ENCODE assay signal across 21 cellular contexts in the genomic region with DNA sequence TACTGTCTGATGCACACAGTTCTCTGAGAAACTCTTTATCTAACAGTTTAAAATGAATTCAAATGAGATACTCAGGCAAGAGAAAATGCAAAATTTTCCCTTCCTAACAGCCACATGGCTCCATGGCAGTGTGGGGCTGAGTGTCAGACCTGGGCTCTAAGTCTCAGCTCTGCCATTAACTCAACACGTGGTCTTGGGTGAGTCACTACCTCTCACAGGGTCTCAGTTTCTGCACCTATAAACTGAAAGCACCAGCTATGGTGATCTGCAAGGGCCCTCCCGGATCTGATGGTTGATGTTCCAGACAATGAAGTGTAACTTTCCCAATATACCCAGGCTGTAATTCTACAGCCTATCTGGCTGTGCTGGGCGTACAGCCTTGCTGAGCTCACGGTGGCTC.
DNase-seq lines count a peak whose midpoint lies in the region; ATAC-seq and TF ChIP-seq lines count a peak whose summit lies in the region.
"Had no signal": no experiment of that assay in that cellular context is flagged by ENCODE, and none has a peak within 500 bp of the region (broad histone marks: within the 10 kb centered on the region; RNA-seq: fewer than 3 reads in every experiment).

No MANE protein-coding gene starts in this region.

- H3K27me3 Mint-ChIP-seq in natural killer cell (ENCODE audit: low read depth in 2 of 2) = no peaks in the 10 kb centered on the region
- H3K27me3 Mint-ChIP-seq in natural killer cell treated with Interleukin-12 subunit alpha and Interleukin-12 subunit beta and Interleukin-15 and Interleukin-18, amount 100 ng/mL, for 72 hours = no peaks in the 10 kb centered on the region
- H3K27me3 Mint-ChIP-seq in T-cell = no peaks in the 10 kb centered on the region
- H3K27me3 Mint-ChIP-seq: B cell; CD4-positive, CD25-positive, alpha-beta regulatory T cell had no signal

- H3K4me3 Mint-ChIP-seq in natural killer cell = no peak overlapping the region
- no peak overlapping the region for H3K4me3 Mint-ChIP-seq in natural killer cell treated with Interleukin-12 subunit alpha and Interleukin-12 subunit beta and Interleukin-15 and Interleukin-18, amount 100 ng/mL, for 72 hours
- H3K4me3 Mint-ChIP-seq in stimulated activated effector memory CD8-positive, alpha-beta T cell treated with anti-CD3 and anti-CD28 coated beads, Interleukin-12 subunit alpha, Interleukin-12 subunit beta, amount 100 ng/mL, for 72 hours = no peak overlapping the region
- H3K4me3 Mint-ChIP-seq in T-cell = no peak overlapping the region
- H3K4me3 Mint-ChIP-seq: B cell; CD4-positive, CD25-positive, alpha-beta regulatory T cell; CD8-positive, alpha-beta T cell; GM23338; H9; HFFc6 had no signal

- TF ChIP-seq CTCF in natural killer cell (IDR thresholded peaks at IDR 0.05) = no peak

- no peak overlapping the region for H3K27ac Mint-ChIP-seq in natural killer cell
- H3K27ac Mint-ChIP-seq in natural killer cell treated with Interleukin-12 subunit alpha and Interleukin-12 subunit beta and Interleukin-15 and Interleukin-18, amount 100 ng/mL, for 72 hours = no peak overlapping the region
- H3K27ac Mint-ChIP-seq in stimulated activated effector memory CD8-positive, alpha-beta T cell treated with anti-CD3 and anti-CD28 coated beads, Interleukin-12 subunit alpha, Interleukin-12 subunit beta, amount 100 ng/mL, for 72 hours = no peak overlapping the region
- no peak overlapping the region for H3K27ac Mint-ChIP-seq in T-cell
- H3K27ac Mint-ChIP-seq: B cell; CD4-positive, CD25-positive, alpha-beta regulatory T cell; CD8-positive, alpha-beta T cell; GM23338; H9; HFFc6 had no signal

- CTCF ChIA-PET in T-cell (lab: Charles Lee) = no interaction called here

- ATAC-seq in natural killer cell (peak in 2 of 3 donors; percentile 46 to 55), T-cell (replicated peaks in 1 of 4) (no peak), GM18868 (IDR thresholded peaks at IDR 0.05; ENCODE audit: unreplicated experiment) (no peak)
- no peak for ATAC-seq in natural killer cell treated with Interleukin-12 subunit alpha and Interleukin-12 subunit beta and Interleukin-15 and Interleukin-18, amount 100 ng/mL, for 72 hours
- peak; percentile 51 for ATAC-seq in stimulated activated effector memory CD8-positive, alpha-beta T cell treated with anti-CD3 and anti-CD28 coated beads, Interleukin-12 subunit alpha, Interleukin-12 subunit beta, amount 100 ng/mL, for 72 hours
- ATAC-seq: CD8-positive, alpha-beta T cell; GM12878; GM23338; HCT116 had no signal

- POLR2A ChIA-PET in T-cell (lab: Charles Lee) = no interaction called here

- H3K9me3 Mint-ChIP-seq in natural killer cell (peaks cover 0 to 2% of the 10 kb centered on the region in 2 donors), T-cell (peaks cover 0 to 6% (median 0%) of the 10 kb centered on the region in 3 donors)
- H3K9me3 Mint-ChIP-seq in natural killer cell treated with Interleukin-12 subunit alpha and Interleukin-12 subunit beta and Interleukin-15 and Interleukin-18, amount 100 ng/mL, for 72 hours = no peaks in the 10 kb centered on the region
- peaks cover 2% of the 10 kb centered on the region for H3K9me3 Mint-ChIP-seq in stimulated activated effector memory CD8-positive, alpha-beta T cell treated with anti-CD3 and anti-CD28 coated beads, Interleukin-12 subunit alpha, Interleukin-12 subunit beta, amount 100 ng/mL, for 72 hours
- H3K9me3 Mint-ChIP-seq: CD4-positive, CD25-positive, alpha-beta regulatory T cell; CD8-positive, alpha-beta T cell; HFFc6 had no signal

- H3K4me1 Mint-ChIP-seq in natural killer cell (peaks cover 0 to 12% of the 10 kb centered on the region in 2 donors), T-cell (no peaks in the 10 kb centered on the region)
- H3K4me1 Mint-ChIP-seq in natural killer cell treated with Interleukin-12 subunit alpha and Interleukin-12 subunit beta and Interleukin-15 and Interleukin-18, amount 100 ng/mL, for 72 hours (ENCODE audit: low read depth in 2 of 2) = peaks cover 0 to 4% of the 10 kb centered on the region in 2 donors
- no peaks in the 10 kb centered on the region for H3K4me1 Mint-ChIP-seq in stimulated activated effector memory CD8-positive, alpha-beta T cell treated with anti-CD3 and anti-CD28 coated beads, Interleukin-12 subunit alpha, Interleukin-12 subunit beta, amount 100 ng/mL, for 72 hours
- H3K4me1 Mint-ChIP-seq: B cell had no signal

- no peaks in the 10 kb centered on the region for H3K36me3 Mint-ChIP-seq in natural killer cell
- H3K36me3 Mint-ChIP-seq in natural killer cell treated with Interleukin-12 subunit alpha and Interleukin-12 subunit beta and Interleukin-15 and Interleukin-18, amount 100 ng/mL, for 72 hours = no peaks in the 10 kb centered on the region
- no peaks in the 10 kb centered on the region for H3K36me3 Mint-ChIP-seq in stimulated activated effector memory CD8-positive, alpha-beta T cell treated with anti-CD3 and anti-CD28 coated beads, Interleukin-12 subunit alpha, Interleukin-12 subunit beta, amount 100 ng/mL, for 72 hours
- peaks cover 46% of the 10 kb centered on the region for H3K36me3 Mint-ChIP-seq in T-cell

- peak; percentile 13 to 50 for DNase-seq in NCI-H526 (lab: John Stamatoyannopoulos, UW)
- no peak for DNase-seq in NCI-H526 treated with DMSO at 0.1 percent for 48 hours (lab: John Stamatoyannopoulos, UW)
- no peak for DNase-seq in natural killer cell
- no peak for DNase-seq in natural killer cell treated with Interleukin-12 subunit alpha and Interleukin-12 subunit beta and Interleukin-15 and Interleukin-18, amount 100 ng/mL, for 72 hours (ENCODE audit: low spot score)
- peak; percentile 26 for DNase-seq in HT1080 (ENCODE audit: low read depth)
- DNase-seq in stimulated activated effector memory CD8-positive, alpha-beta T cell treated with anti-CD3 and anti-CD28 coated beads, Interleukin-12 subunit alpha, Interleukin-12 subunit beta, amount 100 ng/mL, for 72 hours (ENCODE audit: low spot score in 2 of 2) = no peak
- no peak for DNase-seq in T-cell
- DNase-seq: Caco-2; CD4-positive, CD25-positive, alpha-beta regulatory T cell; CD8-positive, alpha-beta T cell; DMS153; DND-41; EL; GDM1; H9; HFFc6 had no signal

- intact Hi-C loops in natural killer cell (cut with micrococcal nuclease) = no loop called here

Comparison
In these comparisons a context has a peak if more than half of its experiments do, and no peak if none do; other contexts are left out.
1. DNase-seq: peak in NCI-H526 (2 of 2) and HT1080 (single experiment); none in NCI-H526 treated with DMSO at 0.1 percent for 48 hours (single experiment), natural killer cell (single experiment), natural killer cell treated with Interleukin-12 subunit alpha and Interleukin-12 subunit beta and Interleukin-15 and Interleukin-18, amount 100 ng/mL, for 72 hours (single experiment), stimulated activated effector memory CD8-positive, alpha-beta T cell treated with anti-CD3 and anti-CD28 coated beads, Interleukin-12 subunit alpha, Interleukin-12 subunit beta, amount 100 ng/mL, for 72 hours (0 of 2) and T-cell (0 of 34).
2. ATAC-seq: peak in natural killer cell (2 of 3) and stimulated activated effector memory CD8-positive, alpha-beta T cell treated with anti-CD3 and anti-CD28 coated beads, Interleukin-12 subunit alpha, Interleukin-12 subunit beta, amount 100 ng/mL, for 72 hours (single experiment); none in natural killer cell treated with Interleukin-12 subunit alpha and Interleukin-12 subunit beta and Interleukin-15 and Interleukin-18, amount 100 ng/mL, for 72 hours (0 of 2), T-cell (0 of 4) and GM18868 (single experiment).